Comparison of ENCODE assay signal across 8 cellular contexts in genomic region chr12:569803-570236, GRCh38.
DNase-seq lines count a peak whose midpoint lies in the region; ATAC-seq and TF ChIP-seq lines count a peak whose summit lies in the region.

No MANE protein-coding gene starts in this region.

- intact Hi-C loops in heart left ventricle (cut with DNase I): loop anchor here (1.0 to 10.0 kb wide), 24 partner anchors 72 to 1035 kb away; partner anchors contain the start of genes RAD52 (in 6 of the 10), WNK1 (in 3 of the 10) and FBXL14 (in 1 of the 10)

- ATAC-seq in heart left ventricle: peak; percentile 57 to 77 (median 69)

- H3K9me3 ChIP-seq in MG63 (peaks cover 4% of the 10 kb centered on the region; the same call in 1 of the 2 replicates), adipocyte (ENCODE audit: control insufficient read depth, low read length) (no peaks in the 10 kb centered on the region), heart left ventricle (peaks cover 0 to 4% (median 0%) of the 10 kb centered on the region in 12 donors), tibial nerve (no peaks in the 10 kb centered on the region)

- TF ChIP-seq POLR2A in heart left ventricle (IDR thresholded peaks at IDR 0.05): no peak
- TF ChIP-seq POLR2A in tibial nerve (IDR thresholded peaks at IDR 0.05): peak in 1 of 2 donors; percentile 14

- H3K27me3 ChIP-seq in MG63 (no peaks in the 10 kb centered on the region), adipocyte (replicated peaks; ENCODE audit: control insufficient read depth, insufficient read depth, low read length) (peaks cover 14% of the 10 kb centered on the region), heart left ventricle (no peaks in the 10 kb centered on the region), tibial nerve (no peaks in the 10 kb centered on the region)

- TF ChIP-seq CTCF in heart left ventricle (IDR thresholded peaks at IDR 0.05) (peak; percentile 90 to 98 (median 96)), tibial nerve (IDR thresholded peaks at IDR 0.05) (peak; percentile 90 to 98 (median 97))

- H3K4me3 ChIP-seq in MG63 (peak overlapping the region; percentile 57), adipocyte (ENCODE audit: low read length) (peak overlapping the region; percentile 87), heart left ventricle (peak overlapping the region; percentile 44 to 74 (median 65)), tibial nerve (peak overlapping the region; percentile 57 to 82 (median 68))

- peak in 1 of 2 donors; percentile 61 for TF ChIP-seq EP300 in tibial nerve (IDR thresholded peaks at IDR 0.05)

- H3K36me3 ChIP-seq in MG63: no peaks in the 10 kb centered on the region
- H3K36me3 ChIP-seq in adipocyte (ENCODE audit: control insufficient read depth, insufficient read depth, low read length, severe bottlenecking): no peaks in the 10 kb centered on the region
- H3K36me3 ChIP-seq in heart left ventricle: peaks cover 0 to 1% (median 0%) of the 10 kb centered on the region in 9 donors
- peaks cover 0 to under 1% (median 0%) of the 10 kb centered on the region in 3 donors for H3K36me3 ChIP-seq in tibial nerve

- peak overlapping the region; percentile 91 to 99 (median 95) for H3K27ac ChIP-seq in heart left ventricle
- H3K27ac ChIP-seq in tibial nerve: peak overlapping the region; percentile 86 to 97 (median 90)

- DNase-seq in AG08396 (ENCODE audit: low spot score): peak; percentile 96
- DNase-seq in GM19240 (ENCODE audit: insufficient read length, low spot score): peak; percentile 96
- peak; percentile 92 for DNase-seq in MG63
- peak; percentile 81 for DNase-seq in T follicular helper cell (ENCODE audit: low read depth)
- DNase-seq in adipocyte (ENCODE audit: low read depth): peak; percentile 97
- DNase-seq in heart left ventricle: peak; percentile 86 to 94 (median 90)
- peak; percentile 60 for DNase-seq in pons (ENCODE audit: low spot score)
- DNase-seq in tibial nerve (ENCODE audit: low spot score in 2 of 2): peak; percentile 85 to 89

- 0 to 1% (median 1%) methylated on average over 16 to 39 of the region's 39 CpGs for WGBS in heart left ventricle, 4 donors
- WGBS in tibial nerve, 2 donors: 0 to 1% methylated on average over 31 to 34 of the region's 39 CpGs

- peaks cover 30% of the 10 kb centered on the region for H3K4me1 ChIP-seq in adipocyte (ENCODE audit: control insufficient read depth, insufficient read depth, low read length)
- H3K4me1 ChIP-seq in heart left ventricle: peaks cover 5 to 40% (median 34%) of the 10 kb centered on the region in 12 donors
- peaks cover 0 to 32% (median 19%) of the 10 kb centered on the region in 4 donors for H3K4me1 ChIP-seq in tibial nerve

- H3K9ac ChIP-seq in adipocyte (ENCODE audit: low read length): peak overlapping the region; percentile 88

Comparison
In these comparisons a context has a peak if more than half of its experiments do, and no peak if none do; other contexts are left out.
1. Peak in every context shown above with its lines: DNase-seq, ATAC-seq, H3K4me3 ChIP-seq and H3K27ac ChIP-seq.